ENCODE assay signal across 29 cellular contexts in genomic region chr12:91999823-92000222, GRCh38.
"Had no signal": no experiment of that assay in that cellular context is flagged by ENCODE, and none has a peak within 500 bp of the region (broad histone marks: within the 10 kb centered on the region; RNA-seq: fewer than 3 reads in every experiment).

No MANE protein-coding gene starts in this region.

- H3K27me3 Mint-ChIP-seq: naive B cell; stimulated activated memory B cell treated with anti-CD40 and anti-IgM and Interleukin-4, amounts not matched to agents 10 μg/mL and 1 μg/mL and 100 μg/mL, for 72 hours; type B pancreatic cell had no signal

- H3K4me3 Mint-ChIP-seq: endodermal cell; mesothelial cell of epicardium; nephron progenitor cell; stimulated activated memory B cell treated with anti-CD40 and anti-IgM and Interleukin-4, amounts not matched to agents 10 μg/mL and 1 μg/mL and 100 μg/mL, for 72 hours; type B pancreatic cell had no signal

- ATAC-seq: esophagus mucosa; gastrocnemius medialis; left lung; mucosa of descending colon; psoas muscle; right cardiac atrium; stimulated activated memory B cell treated with anti-CD40 and anti-IgM and Interleukin-4, amounts not matched to agents 10 μg/mL and 1 μg/mL and 100 μg/mL, for 72 hours; stimulated activated naive CD8-positive, alpha-beta T cell treated with anti-CD3 and anti-CD28 coated beads, Interleukin-15, Interleukin-2, amounts not matched to agents 100 U/mL and 50 U/mL, for 24 hours had no signal

- H3K9me3 ChIP-seq: gastrocnemius medialis, mucosa of descending colon, ovary, psoas muscle, sigmoid colon, testis, tibial artery had no signal

- H3K36me3 ChIP-seq: gastrocnemius medialis, left lung, ovary, sigmoid colon, spleen, tibial artery had no signal

- H3K9me3 Mint-ChIP-seq: type B pancreatic cell had no signal

- H3K4me3 ChIP-seq: gastrocnemius medialis, left lung, mucosa of descending colon, ovary, psoas muscle, sigmoid colon, spleen, testis, tibial artery had no signal

- H3K27me3 ChIP-seq: gastrocnemius medialis, left lung, ovary, sigmoid colon, spleen, testis, tibial artery had no signal

- H3K4me1 ChIP-seq: gastrocnemius medialis, left lung, psoas muscle had no signal

- H3K27ac ChIP-seq: epithelial cell of prostate, gastrocnemius medialis, left lung, ovary, psoas muscle, sigmoid colon, spleen, testis, tibial artery had no signal

- H3K27ac Mint-ChIP-seq: endodermal cell, mesothelial cell of epicardium, nephron progenitor cell, type B pancreatic cell had no signal

- DNase-seq: cortex of kidney; effector CD4-positive, alpha-beta T cell; endodermal cell; foreskin fibroblast; gastrocnemius medialis; head of caudate nucleus; kidney; left lung; mesenchymal stem cell; mucosa of descending colon; nephron progenitor cell; occipital lobe; ovary; posterior cingulate gyrus; psoas muscle; right cardiac atrium; sigmoid colon; spleen; stimulated activated CD4-positive, alpha-beta T cell treated with anti-CD3 and anti-CD28 coated beads, Interleukin-4, amount 100 ng/mL, for 4 hours; stimulated activated naive CD8-positive, alpha-beta T cell treated with anti-CD3 and anti-CD28 coated beads, Interleukin-15, Interleukin-2, amounts not matched to agents 100 U/mL and 50 U/mL, for 24 hours; substantia nigra; testis; tibial artery had no signal

- H3K36me3 Mint-ChIP-seq: stimulated activated memory B cell treated with anti-CD40 and anti-IgM and Interleukin-4, amounts not matched to agents 10 μg/mL and 1 μg/mL and 100 μg/mL, for 72 hours; type B pancreatic cell had no signal

- FAIRE-seq: kidney had no signal
